In the genomic region with DNA sequence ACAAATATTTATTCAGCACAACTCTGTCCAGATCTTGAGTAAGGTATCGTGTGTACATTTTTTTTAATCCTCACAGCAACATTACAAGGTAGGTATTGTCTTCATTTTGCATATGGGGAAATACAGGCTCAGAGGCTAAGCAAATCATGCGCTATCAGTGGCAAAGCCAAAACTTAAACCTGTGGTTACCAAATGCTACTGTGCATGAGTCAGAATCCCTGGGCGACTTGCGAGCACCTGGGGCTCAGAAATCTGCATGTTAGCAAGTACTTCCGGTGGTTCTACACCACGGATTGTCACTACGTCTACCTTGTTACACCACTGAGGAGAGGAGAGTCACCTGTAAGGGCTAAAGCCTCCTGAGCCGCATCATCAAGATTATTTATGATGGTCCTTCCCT, we compare ENCODE assay signal across 8 cellular contexts. TPM values are rescaled to one million over a fixed set of nuclear protein-coding genes. Genes with fewer than 3 reads are reported as not detected.
DNase-seq lines count a peak whose midpoint lies in the region; ATAC-seq and TF ChIP-seq lines count a peak whose summit lies in the region.

No MANE protein-coding gene starts in this region.

- H3K9ac ChIP-seq in Karpas-422 (ENCODE audit: low read length): peak overlapping the region; percentile 64
- no peak overlapping the region for H3K9ac ChIP-seq in H9 (ENCODE audit: extremely low read depth, insufficient read length, low read length)

- H3K4me3 Mint-ChIP-seq in activated naive CD4-positive, alpha-beta T cell treated with anti-CD3 and anti-CD28 coated beads for 36 hours: no peak overlapping the region
- no peak overlapping the region for H3K4me3 Mint-ChIP-seq in H9

- no peak overlapping the region for H4K5ac ChIP-seq in H9 (ENCODE audit: insufficient read length, low read depth, low read length)

- CTCF ChIA-PET in activated naive CD4-positive, alpha-beta T cell treated with anti-CD3 and anti-CD28 coated beads for 36 hours (lab: Charles Lee): interaction anchor here (0.6 to 1.0 kb wide), 2 partner anchors 37 to 81 kb away, joined by 3 read pairs; no protein-coding TSS in a partner anchor

- H3K23me2 ChIP-seq in H9 (ENCODE audit: insufficient read length, low read depth, low read length, poor library complexity, severe bottlenecking): no peaks in the 10 kb centered on the region

- TF ChIP-seq CTCF in C4-2B (conservative IDR thresholded peaks at IDR 0.05): no peak
- no peak for TF ChIP-seq CTCF in H9 (conservative IDR thresholded peaks at IDR 0.05)
- no peak for TF ChIP-seq CTCF in omental fat pad (IDR thresholded peaks at IDR 0.05)

- intact Hi-C loops in activated naive CD4-positive, alpha-beta T cell treated with anti-CD3 and anti-CD28 coated beads for 36 hours (cut with micrococcal nuclease): loop anchor here (1.0 kb wide), 8 partner anchors 8 to 318 kb away; a partner anchor contains a TSS

- H2AFZ ChIP-seq in Karpas-422 (ENCODE audit: low read length) (no peak overlapping the region), H9 (ENCODE audit: low read length) (no peak overlapping the region)

- H3K79me2 ChIP-seq in Karpas-422 (ENCODE audit: low read length) (no peaks in the 10 kb centered on the region), H9 (ENCODE audit: insufficient read depth, low read length) (no peaks in the 10 kb centered on the region)

- H3K56ac ChIP-seq in H9 (ENCODE audit: insufficient read length, low read depth, low read length): no peak overlapping the region

- H2BK20ac ChIP-seq in H9 (ENCODE audit: low read depth, low read length, poor library complexity, severe bottlenecking): no peak overlapping the region

- H3K9me2 ChIP-seq in Karpas-422 (replicated peaks; ENCODE audit: insufficient read depth, low read length): no peaks in the 10 kb centered on the region

- H3K36me3 ChIP-seq in Karpas-422 (ENCODE audit: insufficient read depth, low read length): no peaks in the 10 kb centered on the region

- no peak overlapping the region for H2BK12ac ChIP-seq in H9 (ENCODE audit: insufficient read length, low read depth, low read length)

- no peak overlapping the region for H4K8ac ChIP-seq in H9 (replicated peaks; ENCODE audit: insufficient read length, low read depth, low read length)

- H3K9me3 Mint-ChIP-seq in activated naive CD4-positive, alpha-beta T cell treated with anti-CD3 and anti-CD28 coated beads for 36 hours: no peaks in the 10 kb centered on the region
- H3K9me3 Mint-ChIP-seq in H9: no peaks in the 10 kb centered on the region

- no peak overlapping the region for H3K14ac ChIP-seq in H9 (ENCODE audit: insufficient read depth, low read length)

- no peak overlapping the region for H2BK120ac ChIP-seq in H9 (ENCODE audit: low read depth, low read length, poor library complexity, severe bottlenecking)

- no peak overlapping the region for H2BK15ac ChIP-seq in H9 (ENCODE audit: low read depth, low read length)

- H3K4me2 ChIP-seq in Karpas-422 (ENCODE audit: low read depth, low read length, poor library complexity, severe bottlenecking): peak overlapping the region; percentile 79
- no peak overlapping the region for H3K4me2 ChIP-seq in H9 (ENCODE audit: insufficient read depth, insufficient read length, low read length)

- peaks cover 84% of the 10 kb centered on the region for H3K36me3 Mint-ChIP-seq in activated naive CD4-positive, alpha-beta T cell treated with anti-CD3 and anti-CD28 coated beads for 36 hours (ENCODE audit: low read depth)
- H3K36me3 Mint-ChIP-seq in H9 (ENCODE audit: insufficient read depth in 1 of 3, low read depth in 3 of 3): no peaks in the 10 kb centered on the region

- H3K23ac ChIP-seq in H9 (ENCODE audit: insufficient read length, low read depth, low read length): no peak overlapping the region

- H3K4ac ChIP-seq in H9 (ENCODE audit: low read depth, low read length): no peak overlapping the region

- H3K27me3 Mint-ChIP-seq in activated naive CD4-positive, alpha-beta T cell treated with anti-CD3 and anti-CD28 coated beads for 36 hours (ENCODE audit: low read depth): no peaks in the 10 kb centered on the region
- no peaks in the 10 kb centered on the region; the same call in 1 of the 2 replicates for H3K27me3 Mint-ChIP-seq in H9 (ENCODE audit: low read depth)

- H3K79me1 ChIP-seq in H9 (ENCODE audit: insufficient read depth, low read depth, low read length, poor library complexity, severe bottlenecking): no peaks in the 10 kb centered on the region

- H3K27ac Mint-ChIP-seq in activated naive CD4-positive, alpha-beta T cell treated with anti-CD3 and anti-CD28 coated beads for 36 hours: peak overlapping the region; percentile 83
- H3K27ac Mint-ChIP-seq in H9: peak overlapping the region in 1 of 3 experiments; percentile 31; a peak in 2 of 7 replicates

- DNase-seq in Karpas-422 (peak; percentile 94), NCI-H1930 (lab: John Stamatoyannopoulos, UW) (no peak), H9 (no peak), omental fat pad (ENCODE audit: low spot score) (no peak)
- DNase-seq in activated naive CD4-positive, alpha-beta T cell treated with anti-CD3 and anti-CD28 coated beads for 36 hours: peak; percentile 86
- peak in 2 of 3 donors; percentile 57 to 59 for DNase-seq in stimulated activated CD4-positive, alpha-beta T cell treated with anti-CD3 and anti-CD28 coated beads, TNF-alpha, amount 100 ng/mL, for 1 hour (ENCODE audit: low read depth in 3 of 3, low spot score in 1 of 3)

- no peaks in the 10 kb centered on the region for H3K9me3 ChIP-seq in Karpas-422 (ENCODE audit: low read length)
- no peaks in the 10 kb centered on the region for H3K9me3 ChIP-seq in H9 (ENCODE audit: control insufficient read depth, low read depth, low read length)

- no peak overlapping the region for H4K91ac ChIP-seq in H9 (ENCODE audit: insufficient read length, low read depth, low read length)

- H3K4me1 ChIP-seq in Karpas-422 (ENCODE audit: low read length): peaks cover 99% of the 10 kb centered on the region
- peaks cover 8% of the 10 kb centered on the region; the same call in 1 of the 2 replicates for H3K4me1 ChIP-seq in H9 (ENCODE audit: insufficient read depth, low read length)

- peak; percentile 93 for ATAC-seq in GM21515 (IDR thresholded peaks at IDR 0.05; ENCODE audit: unreplicated experiment)
- ATAC-seq in omental fat pad (ENCODE audit: low FRiP score): no peak

- peak overlapping the region; percentile 52 for H3K4me3 ChIP-seq in Karpas-422 (ENCODE audit: low read length)

- no peak overlapping the region for H3T11ph ChIP-seq in H9 (ENCODE audit: low read length)

- no peak overlapping the region for H2AK5ac ChIP-seq in H9 (ENCODE audit: insufficient read length, low read length)

- H4K20me1 ChIP-seq in Karpas-422 (ENCODE audit: insufficient read depth, low read depth, low read length) (no peaks in the 10 kb centered on the region), H9 (ENCODE audit: control insufficient read depth, insufficient read depth, insufficient read length) (no peaks in the 10 kb centered on the region)

- H3K27ac ChIP-seq in C4-2B: peak overlapping the region; percentile 34; the same call in 1 of the 2 replicates
- peak overlapping the region; percentile 97 for H3K27ac ChIP-seq in Karpas-422 (ENCODE audit: low read length)
- no peak overlapping the region for H3K27ac ChIP-seq in H9 (ENCODE audit: insufficient read length, low read depth, low read length)

- H3K27me3 ChIP-seq in Karpas-422 (ENCODE audit: low read length) (no peaks in the 10 kb centered on the region), H9 (ENCODE audit: insufficient read depth, low read length) (no peaks in the 10 kb centered on the region)

- H3K4me1 Mint-ChIP-seq in activated naive CD4-positive, alpha-beta T cell treated with anti-CD3 and anti-CD28 coated beads for 36 hours (ENCODE audit: low read depth): peaks cover 62% of the 10 kb centered on the region
- peaks cover 60 to 76% of the 10 kb centered on the region in 2 experiments for H3K4me1 Mint-ChIP-seq in H9

- H2BK5ac ChIP-seq in H9 (ENCODE audit: insufficient read length, low read length): no peak overlapping the region

- H3K18ac ChIP-seq in H9 (ENCODE audit: insufficient read length, low read depth, low read length): no peak overlapping the region

- WGBS in H9 (ENCODE audit: extremely low coverage, insufficient read length, low lambda C conversion rate): no CpG with 5 or more reads among the region's 8 CpGs

RNA-seq across cellular contexts. Expression of a gene that starts 21.3 kb away (rescaled TPM):
- 7.8 TPM in 1 of 2 replicates, not detected in the other for total RNA-seq in Karpas-422 (2014; rRNA removed; shearing (Covaris generic); ENCODE audit: low replicate concordance)
- not detected for total RNA-seq in activated naive CD4-positive, alpha-beta T cell treated with anti-CD3 and anti-CD28 coated beads for 36 hours
- total RNA-seq in H9 (2021): 0.90 and 1.4 TPM in 2 replicates
- total RNA-seq in omental fat pad: not detected

RNA-seq across cellular contexts. Expression of a gene that starts 43.5 kb away (rescaled TPM):
- 0.22 and 0.82 TPM in 2 replicates for total RNA-seq in Karpas-422 (2014; rRNA removed; shearing (Covaris generic); ENCODE audit: low replicate concordance)
- 100 to 1,000 TPM; 115 to 122 TPM for total RNA-seq in activated naive CD4-positive, alpha-beta T cell treated with anti-CD3 and anti-CD28 coated beads for 36 hours
- 0.09 TPM in 1 of 2 replicates, not detected in the other for total RNA-seq in H9 (2021)
- 10 to 100 TPM; 33.5 to 81.2 (median 59.1) TPM for total RNA-seq in omental fat pad

Comparison
In these comparisons a context has a peak if more than half of its experiments do, and no peak if none do; other contexts are left out.
1. DNase-seq: peak in Karpas-422 (single experiment), activated naive CD4-positive, alpha-beta T cell treated with anti-CD3 and anti-CD28 coated beads for 36 hours (single experiment) and stimulated activated CD4-positive, alpha-beta T cell treated with anti-CD3 and anti-CD28 coated beads, TNF-alpha, amount 100 ng/mL, for 1 hour (2 of 3); none in NCI-H1930 (0 of 2), H9 (single experiment) and omental fat pad (single experiment).
2. RNA of a gene that starts 43.5 kb away (total RNA-seq): 115 to 122 TPM in activated naive CD4-positive, alpha-beta T cell treated with anti-CD3 and anti-CD28 coated beads for 36 hours and 33.5 to 81.2 TPM in omental fat pad; 0.22 to 0.82 TPM in Karpas-422 and 0.09 TPM in H9; every median in the first group is over 10 times any median in the second.